Comparison of ENCODE assay signal across 8 cellular contexts in genomic region chr19:49127674-49128544, GRCh38. TPM values are rescaled to one million over a fixed set of nuclear protein-coding genes. Genes with fewer than 3 reads are reported as not detected.
A peak's percentile ranks its signal among the peaks of the same experiment; 100 is the strongest.
DNase-seq lines count a peak whose midpoint lies in the region; ATAC-seq and TF ChIP-seq lines count a peak whose summit lies in the region.

No MANE protein-coding gene starts in this region.

- H3K4me1 Mint-ChIP-seq in WTC11: peaks cover 25% of the 10 kb centered on the region

- POLR2A ChIA-PET in WTC11 (lab: Charles Lee): interaction anchor here (1.3 to 1.5 kb wide), 2 partner anchors 18 to 21 kb away, joined by 5 read pairs; no protein-coding TSS in a partner anchor

- peak overlapping the region; percentile 97 for H3K27ac Mint-ChIP-seq in WTC11

- DNase-seq in AG08395 (ENCODE audit: low spot score) (peak; percentile 100), NCI-H2227 treated with DMSO at 0.1 percent for 48 hours (lab: John Stamatoyannopoulos, UW) (peak; percentile 85), WTC11 (ENCODE audit: low spot score) (peak; percentile 98), cardiac fibroblast (ENCODE audit: low read depth in 2 of 2) (peak; percentile 98), islet precursor cell (peak; percentile 99)
- peak; percentile 93 for DNase-seq in stimulated activated CD4-positive, alpha-beta T cell treated with anti-CD3 and anti-CD28 coated beads, Interleukin-12 subunit alpha, Interleukin-12 subunit beta, amount 100 ng/mL, for 4 hours

- H3K36me3 Mint-ChIP-seq in WTC11: no peaks in the 10 kb centered on the region

- no peaks in the 10 kb centered on the region for H3K9me3 Mint-ChIP-seq in WTC11

- CTCF ChIA-PET in WTC11 (lab: Charles Lee): interaction anchor here (0.6 to 9.7 kb wide), 26 partner anchors 8 to 462 kb away, joined by 3 to 118 read pairs (median 6); partner anchors contain the start of gene LIN7B

- peak overlapping the region; percentile 89 for H3K4me3 Mint-ChIP-seq in WTC11

- no peak for TF ChIP-seq CTCF in WTC11 (IDR thresholded peaks at IDR 0.05)
- peak; percentile 4 for TF ChIP-seq CTCF in cardiac fibroblast (IDR thresholded peaks at IDR 0.05; ENCODE audit: low read depth, low read length)

- H3K27me3 Mint-ChIP-seq in WTC11 (ENCODE audit: low read depth): peaks cover 66% of the 10 kb centered on the region

- peak; percentile 88 for ATAC-seq in GM18909 (IDR thresholded peaks at IDR 0.05; ENCODE audit: poor library complexity, unreplicated experiment)
- ATAC-seq in HG03139 (IDR thresholded peaks at IDR 0.05; ENCODE audit: unreplicated experiment): peak; percentile 82
- peak; percentile 90 for ATAC-seq in WTC11

- H3K4me3 ChIP-seq in cardiac fibroblast (replicated peaks in 1 of 2; ENCODE audit: low read depth in 2 of 2, low read length in 2 of 2): peak overlapping the region; percentile 31 to 44

TF ChIP-seq in WTC11, 78 proteins besides CTCF, POLR2A, EP300 and RAD21 (continues in another document):
- TF ChIP-seq PRDM15 (CRISPR knock-in tag; IDR thresholded peaks at IDR 0.05): peak; percentile 68
- no peak for TF ChIP-seq SMAD4 (CRISPR knock-in tag; IDR thresholded peaks at IDR 0.05)
- TF ChIP-seq ZNF121 (CRISPR knock-in tag; IDR thresholded peaks at IDR 0.05): peak; percentile 66; the same call in 1 of the 2 replicates
- peak; percentile 94; the same call in 1 of the 2 replicates for TF ChIP-seq JUN (CRISPR knock-in tag; IDR thresholded peaks at IDR 0.05)
- TF ChIP-seq RORB (CRISPR knock-in tag; IDR thresholded peaks at IDR 0.05): no peak
- TF ChIP-seq MXD4 (CRISPR knock-in tag; IDR thresholded peaks at IDR 0.05; ENCODE audit: borderline replicate concordance): no peak
- peak; percentile 60; the same call in 1 of the 2 replicates for TF ChIP-seq ZNF317 (CRISPR knock-in tag; IDR thresholded peaks at IDR 0.05; ENCODE audit: borderline replicate concordance, low read depth)
- no peak for TF ChIP-seq ZSCAN18 (CRISPR knock-in tag; IDR thresholded peaks at IDR 0.05)
- 0 out of 2 replicates have a peak, but pooled peaks have one; percentile 46 for TF ChIP-seq NR2C2 (CRISPR knock-in tag; IDR thresholded peaks at IDR 0.05)
- peak; percentile 92; the same call in 1 of the 2 replicates for TF ChIP-seq E2F1 (CRISPR knock-in tag; IDR thresholded peaks at IDR 0.05)
- TF ChIP-seq ESRRA (CRISPR knock-in tag; IDR thresholded peaks at IDR 0.05; ENCODE audit: borderline replicate concordance): peak; percentile 81; the same call in 1 of the 2 replicates
- no peak for TF ChIP-seq ZNF416 (CRISPR knock-in tag; IDR thresholded peaks at IDR 0.05)
- TF ChIP-seq SMAD3 (CRISPR knock-in tag; IDR thresholded peaks at IDR 0.05; ENCODE audit: borderline replicate concordance): peak; percentile 95
- peak; percentile 84 for TF ChIP-seq FOXK1 (CRISPR knock-in tag; IDR thresholded peaks at IDR 0.05)
- peak; percentile 82 for TF ChIP-seq MYBL2 (CRISPR knock-in tag; IDR thresholded peaks at IDR 0.05)
- peak; percentile 69; the same call in 1 of the 2 replicates for TF ChIP-seq HMGXB4 (CRISPR knock-in tag; IDR thresholded peaks at IDR 0.05)
- TF ChIP-seq IRF1 (CRISPR knock-in tag; IDR thresholded peaks at IDR 0.05): peak; percentile 97
- TF ChIP-seq ZNF281 (CRISPR knock-in tag; IDR thresholded peaks at IDR 0.05): peak; percentile 79; the same call in 1 of the 2 replicates
- TF ChIP-seq TP53 (CRISPR knock-in tag; IDR thresholded peaks at IDR 0.05): peak; percentile 93

RNA-seq across cellular contexts. Expression of gene PPFIA3, which starts 8.6 kb away (rescaled TPM):
- total RNA-seq in WTC11 (2021): 25.5 to 30.1 TPM (median 27.3 TPM) in 3 replicates

RNA-seq across cellular contexts. Expression of gene C19orf73, which starts 9.0 kb away (rescaled TPM):
- total RNA-seq in WTC11 (2021): 3.1 to 3.4 TPM (median 3.2 TPM) in 3 replicates

RNA-seq across cellular contexts. Expression of gene LIN7B, which starts 13.7 kb away (rescaled TPM):
- total RNA-seq in WTC11 (2021): 5.1 to 5.7 TPM (median 5.1 TPM) in 3 replicates

RNA-seq across cellular contexts. Expression of gene HRC, which starts 27.3 kb away (rescaled TPM):
- total RNA-seq in WTC11 (2021): 1.9 to 5.0 TPM (median 4.6 TPM) in 3 replicates

RNA-seq across cellular contexts. Expression of gene TRPM4, which starts 29.7 kb away (rescaled TPM):
- total RNA-seq in WTC11 (2021): 15.5 to 24.8 TPM (median 23.6 TPM) in 3 replicates

Comparison
In these comparisons a context has a peak if more than half of its experiments do, and no peak if none do; other contexts are left out.
1. Peak in every context shown above with its lines: DNase-seq, ATAC-seq and H3K4me3 ChIP-seq.